ENCODE assay signal across 8 cellular contexts in genomic region chr3:50299638-50299928, GRCh38. TPM values are rescaled to one million over a fixed set of nuclear protein-coding genes. Genes with fewer than 3 reads are reported as not detected.
DNase-seq lines count a peak whose midpoint lies in the region; ATAC-seq and TF ChIP-seq lines count a peak whose summit lies in the region.

No MANE protein-coding gene starts in this region.

- no peak for TF ChIP-seq EP300 in Ishikawa (IDR thresholded peaks at IDR 0.05; ENCODE audit: borderline replicate concordance)

- H3K27ac Mint-ChIP-seq in chondrocyte (ENCODE audit: unreplicated experiment) (peak overlapping the region; percentile 97), naive B cell (peak overlapping the region; percentile 96 to 100 (median 99))

- H3K9me3 Mint-ChIP-seq in chondrocyte (ENCODE audit: low read depth) (no peaks in the 10 kb centered on the region), naive B cell (no peaks in the 10 kb centered on the region)

- no peaks in the 10 kb centered on the region for H3K27me3 Mint-ChIP-seq in chondrocyte (ENCODE audit: low read depth)
- H3K27me3 Mint-ChIP-seq in naive B cell, result no peaks in the 10 kb centered on the region

- TF ChIP-seq CTCF in AG04449 (IDR thresholded peaks at IDR 0.05; ENCODE audit: insufficient read depth, low read length, missing control alignments) (no peak), chondrocyte (IDR thresholded peaks at IDR 0.05) (no peak)

- peak overlapping the region; percentile 62 for H3K4me3 ChIP-seq in AG04449 (ENCODE audit: low read depth, low read length)

- POLR2A ChIA-PET in AG04449 (lab: Yijun Ruan, JAX), result interaction anchor here (0.5 to 1.6 kb wide), 5 partner anchors 11 to 53 kb away, joined by 3 to 6 read pairs (median 5); no protein-coding TSS in a partner anchor

- H3K36me3 Mint-ChIP-seq in chondrocyte (ENCODE audit: low read depth) (no peaks in the 10 kb centered on the region), naive B cell (no peaks in the 10 kb centered on the region)

- peak overlapping the region; percentile 98 for H3K4me3 Mint-ChIP-seq in chondrocyte (ENCODE audit: unreplicated experiment)
- peak overlapping the region; percentile 84 to 99 (median 98) for H3K4me3 Mint-ChIP-seq in naive B cell

- ATAC-seq in naive B cell (ENCODE audit: low read depth in 2 of 2), result no peak
- ATAC-seq in GM21526 (IDR thresholded peaks at IDR 0.05; ENCODE audit: low FRiP score, unreplicated experiment), result no peak
- ATAC-seq in GM19452 (IDR thresholded peaks at IDR 0.05; ENCODE audit: unreplicated experiment), result no peak
- no peak for ATAC-seq in HG03039 (IDR thresholded peaks at IDR 0.05; ENCODE audit: unreplicated experiment)

- DNase-seq in AG04449 (ENCODE audit: low read depth, low spot score) (no peak), chondrocyte (ENCODE audit: low spot score) (no peak), naive B cell (no peak)
- DNase-seq in activated CD4-positive, alpha-beta T cell treated with anti-CD3 and anti-CD28 coated beads, Interleukin-2, amount 50 U/mL, for 4 hours, result no peak

- CTCF ChIA-PET in AG04449 (lab: Yijun Ruan, JAX), result interaction anchor here (1.0 to 3.5 kb wide), 13 partner anchors 10 to 177 kb away, joined by 3 to 12 read pairs (median 6); partner anchors contain the start of gene HYAL2

- H3K4me1 Mint-ChIP-seq in chondrocyte (ENCODE audit: low read depth) (peaks cover 24% of the 10 kb centered on the region), naive B cell (peaks cover 18 to 31% (median 26%) of the 10 kb centered on the region in 3 donors)

- no peak for TF ChIP-seq RAD21 in Ishikawa (IDR thresholded peaks at IDR 0.05; ENCODE audit: low read depth)

TF ChIP-seq in Ishikawa, 13 proteins besides CTCF, POLR2A, EP300 and RAD21:
- no peak for TF ChIP-seq FOXM1 (IDR thresholded peaks at IDR 0.05; ENCODE audit: borderline replicate concordance, low read depth)
- 0 out of 2 replicates have a peak, but pooled peaks have one; percentile 2 for TF ChIP-seq CREB1 (IDR thresholded peaks at IDR 0.05; ENCODE audit: low read depth)
- TF ChIP-seq TCF12 (IDR thresholded peaks at IDR 0.05; ENCODE audit: low read depth), result no peak
- 0 out of 2 replicates have a peak, but pooled peaks have one; percentile 24 for TF ChIP-seq USF1 (IDR thresholded peaks at IDR 0.05)
- TF ChIP-seq CEBPB (IDR thresholded peaks at IDR 0.05), result no peak
- TF ChIP-seq REST (IDR thresholded peaks at IDR 0.05; ENCODE audit: low read depth), result no peak

RNA-seq across cellular contexts. Expression of gene HYAL3, which starts 0.4 kb away (rescaled TPM):
- total RNA-seq in chondrocyte, result 5.3 to 6.9 TPM (median 5.4 TPM) in 3 replicates
- 1 to 10 TPM in 4 of 6 donors, under 1 TPM in 1, not detected in 1; 0.93 to 2.8 (median 1.6) TPM for polyA plus RNA-seq in naive B cell (ENCODE audit: low read depth in 6 of 6)

RNA-seq across cellular contexts. Expression of gene NAA80, which starts 0.4 kb away (rescaled TPM):
- 10.9 to 16.0 TPM (median 12.9 TPM) in 3 replicates for total RNA-seq in chondrocyte
- polyA plus RNA-seq in naive B cell (ENCODE audit: low read depth in 6 of 6), result 10 to 100 TPM in 5 of 6 donors, 1 to 10 TPM in 1; 9.0 to 15.5 (median 11.6) TPM

RNA-seq across cellular contexts. Expression of gene HYAL1, which starts 3.8 kb away (rescaled TPM):
- total RNA-seq in chondrocyte, result 0.22 to 0.65 TPM (median 0.26 TPM) in 3 replicates
- under 1 TPM in 3 of 6 donors, not detected in 3; 0.12 to 0.32 (median 0.15) TPM for polyA plus RNA-seq in naive B cell (ENCODE audit: low read depth in 6 of 6)

RNA-seq across cellular contexts. Expression of gene IFRD2, which starts 7.4 kb away (rescaled TPM):
- 38.9 to 54.4 TPM (median 44.0 TPM) in 3 replicates for total RNA-seq in chondrocyte
- polyA plus RNA-seq in naive B cell (ENCODE audit: low read depth in 6 of 6), result 10 to 100 TPM; 42.7 to 68.3 (median 55.7) TPM

RNA-seq across cellular contexts. Expression of gene LSMEM2, which starts 20.7 kb away (rescaled TPM):
- not detected in 3 replicates for total RNA-seq in chondrocyte
- under 1 TPM in 1 of 6 donors, not detected in 5; 0.19 TPM for polyA plus RNA-seq in naive B cell (ENCODE audit: low read depth in 6 of 6)
